9 cellular contexts compared by ENCODE assay signal in the genomic region with DNA sequence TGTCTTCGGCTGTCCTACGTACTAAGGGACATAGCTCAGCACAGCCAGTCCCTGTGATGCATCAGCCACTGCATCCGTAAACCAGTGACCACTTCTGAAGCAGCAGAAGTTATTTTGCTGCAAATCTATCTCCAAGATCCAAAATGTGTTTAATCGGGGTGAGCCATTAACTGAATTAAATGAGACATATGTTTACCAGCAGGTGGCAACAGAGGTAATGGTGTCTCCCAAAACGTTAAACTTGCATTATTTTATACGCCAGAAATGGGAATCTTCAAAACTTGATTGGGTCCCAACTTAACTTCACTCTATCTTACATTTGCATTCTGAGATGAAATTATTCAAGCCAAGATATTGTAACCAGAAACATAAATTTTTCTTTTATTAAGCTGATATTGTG.
DNase-seq lines count a peak whose midpoint lies in the region; ATAC-seq, FAIRE-seq and TF ChIP-seq lines count a peak whose summit lies in the region.
"Had no signal": no experiment of that assay in that cellular context is flagged by ENCODE, and none has a peak within 500 bp of the region (broad histone marks: within the 10 kb centered on the region; RNA-seq: fewer than 3 reads in every experiment).

No MANE protein-coding gene starts in this region.

- H2AFZ ChIP-seq in H1 (ENCODE audit: low read length) = no peak overlapping the region

- no peaks in the 10 kb centered on the region for H3K4me1 Mint-ChIP-seq in activated naive CD4-positive, alpha-beta T cell treated with anti-CD3 and anti-CD28 coated beads, Interleukin-2, amount 10 ng/mL, durations not matched to agents 7 days and 5 days

- H3K14ac ChIP-seq in H1 (ENCODE audit: insufficient read length) = no peak overlapping the region

- H3K23ac ChIP-seq in H1 (ENCODE audit: insufficient read length) = no peak overlapping the region

- no peak overlapping the region for H2AK5ac ChIP-seq in H1 (ENCODE audit: low read depth, low read length)

- H3K27ac Mint-ChIP-seq in activated naive CD4-positive, alpha-beta T cell treated with anti-CD3 and anti-CD28 coated beads, Interleukin-2, amount 10 ng/mL, durations not matched to agents 7 days and 5 days = no peak overlapping the region

- H3K36me3 Mint-ChIP-seq in activated naive CD4-positive, alpha-beta T cell treated with anti-CD3 and anti-CD28 coated beads, Interleukin-2, amount 10 ng/mL, durations not matched to agents 7 days and 5 days = no peaks in the 10 kb centered on the region

- TF ChIP-seq CTCF in GM06990 (IDR thresholded peaks at IDR 0.05; ENCODE audit: insufficient read depth, low read length, poor library complexity, severe bottlenecking) = peak; percentile 45
- TF ChIP-seq CTCF in NB4 (IDR thresholded peaks at IDR 0.05; ENCODE audit: low read depth, low read length) = no peak
- TF ChIP-seq CTCF in H1 (IDR thresholded peaks at IDR 0.05; ENCODE audit: control extremely low read depth in 1 of 3, insufficient read depth in 1 of 3, low read depth in 1 of 3, low read length in 3 of 3) = peak in 2 of 3 experiments; percentile 36 to 49; a peak in 2 of 4 replicates
- peak; percentile 54 to 77 (median 65) for TF ChIP-seq CTCF in prostate gland (IDR thresholded peaks at IDR 0.05)

- no peak overlapping the region for H3K4ac ChIP-seq in H1 (replicated peaks; ENCODE audit: insufficient read length, low read depth, low read length)

- no peak for TF ChIP-seq POLR2A in NB4 (IDR thresholded peaks at IDR 0.05; ENCODE audit: extremely low read depth, insufficient read length)
- TF ChIP-seq POLR2A in H1 (IDR thresholded peaks at IDR 0.05; ENCODE audit: control extremely low read depth in 1 of 2, low read depth in 2 of 2, low read length in 2 of 2) = no peak
- TF ChIP-seq POLR2A in prostate gland (IDR thresholded peaks at IDR 0.05) = no peak

- no peaks in the 10 kb centered on the region; the same call in 1 of the 2 replicates for H3K23me2 ChIP-seq in H1 (ENCODE audit: low read depth, low read length)

- TF ChIP-seq RAD21 in H1 (IDR thresholded peaks at IDR 0.05 in 1 of 2, conservative IDR thresholded peaks at IDR 0.05 in 1 of 2; ENCODE audit: low read depth in 2 of 2, low read length in 2 of 2) = peak; percentile 44 to 64

- DNase-seq in GM06990 (ENCODE audit: extremely low read depth, insufficient read length) = no peak
- peak; percentile 25 for DNase-seq in NB4 (ENCODE audit: low read depth)
- DNase-seq in H1 (ENCODE audit: low read depth in 1 of 2, low spot score in 2 of 2) = no peak
- peak; percentile 7 for DNase-seq in prostate gland (ENCODE audit: low spot score)
- DNase-seq in activated naive CD4-positive, alpha-beta T cell treated with anti-CD3 and anti-CD28 coated beads, Interleukin-2, amount 10 ng/mL, durations not matched to agents 7 days and 5 days = no peak
- DNase-seq in Ammon's horn (ENCODE audit: low spot score) = no peak

- no peak overlapping the region for H3K18ac ChIP-seq in H1 (ENCODE audit: extremely low read depth, low read length)

- H3K27me3 Mint-ChIP-seq in activated naive CD4-positive, alpha-beta T cell treated with anti-CD3 and anti-CD28 coated beads, Interleukin-2, amount 10 ng/mL, durations not matched to agents 7 days and 5 days = peaks cover 3% of the 10 kb centered on the region

- H3K27ac ChIP-seq in H1 (ENCODE audit: low read depth, low read length) (no peak overlapping the region), prostate gland (no peak overlapping the region)
- H3K27ac ChIP-seq: SK-N-MC had no signal

- no peak overlapping the region for H3K56ac ChIP-seq in H1 (replicated peaks; ENCODE audit: insufficient read length, low read depth, low read length)

- no peak overlapping the region for H2BK12ac ChIP-seq in H1 (ENCODE audit: low read depth, low read length)

- H2BK15ac ChIP-seq in H1 (ENCODE audit: low read length) = no peak overlapping the region

- CTCF ChIA-PET in H1 (lab: Charles Lee; ENCODE audit: partially characterized antibody) = interaction anchor here (0.6 to 8.5 kb wide), 29 partner anchors 9 to 160 kb away, joined by 3 to 65 read pairs (median 3); no protein-coding TSS in a partner anchor
- CTCF ChIA-PET in activated naive CD4-positive, alpha-beta T cell treated with anti-CD3 and anti-CD28 coated beads, Interleukin-2, amount 10 ng/mL, durations not matched to agents 7 days and 5 days (lab: Charles Lee) = interaction anchor here (0.9 to 4.6 kb wide), 5 partner anchors 8 to 157 kb away, joined by 3 to 34 read pairs (median 4); no protein-coding TSS in a partner anchor

- no peak for TF ChIP-seq EP300 in H1 (IDR thresholded peaks at IDR 0.05; ENCODE audit: borderline replicate concordance in 1 of 2, low read depth in 2 of 2, low read length in 2 of 2)

- no peak overlapping the region for H4K91ac ChIP-seq in H1 (replicated peaks; ENCODE audit: insufficient read length, low read length)

- no peaks in the 10 kb centered on the region for H4K20me1 ChIP-seq in H1 (replicated peaks in 1 of 2; ENCODE audit: control insufficient read depth in 1 of 2, insufficient read depth in 2 of 2, low read length in 2 of 2)

- no peak overlapping the region for H2BK120ac ChIP-seq in H1 (replicated peaks; ENCODE audit: low read depth, low read length)

- intact Hi-C loops in prostate gland (cut with DNase I) = loop anchor here (2.0 to 10.0 kb wide), 2 partner anchors 151 to 379 kb away; a partner anchor contains a TSS

- no peak overlapping the region for H4K5ac ChIP-seq in H1 (ENCODE audit: insufficient read length, low read depth, low read length)

- no peak overlapping the region for H3K4me3 Mint-ChIP-seq in activated naive CD4-positive, alpha-beta T cell treated with anti-CD3 and anti-CD28 coated beads, Interleukin-2, amount 10 ng/mL, durations not matched to agents 7 days and 5 days

- no peak overlapping the region for H3K4me2 ChIP-seq in H1 (ENCODE audit: insufficient read depth in 1 of 2, low read depth in 2 of 2, low read length in 2 of 2)

- H3K9me3 ChIP-seq in H1 (ENCODE audit: insufficient read depth in 2 of 2, low read depth in 1 of 2, low read length in 1 of 2) (no peaks in the 10 kb centered on the region), prostate gland (no peaks in the 10 kb centered on the region)

- no peaks in the 10 kb centered on the region for H3K79me2 ChIP-seq in H1 (ENCODE audit: control insufficient read depth in 1 of 2, insufficient read depth in 2 of 2, low read length in 2 of 2)

- H2BK20ac ChIP-seq in H1 (ENCODE audit: low read length) = no peak overlapping the region

- H3K4me3 ChIP-seq in GM06990 (replicated peaks; ENCODE audit: low read depth, low read length) (no peak overlapping the region), NB4 (ENCODE audit: low read depth, low read length) (no peak overlapping the region), H1 (ENCODE audit: extremely low read depth in 1 of 4, insufficient read depth in 2 of 4, low read depth in 3 of 4, low read length in 4 of 4) (no peak overlapping the region; a peak in 1 of 8 replicates), prostate gland (no peak overlapping the region)
- H3K4me3 ChIP-seq: SK-N-MC had no signal

- FAIRE-seq in H1 (lab: Jason Lieb, UNC) = peak; percentile 19

- no peaks in the 10 kb centered on the region for H3K79me1 ChIP-seq in H1 (ENCODE audit: low read depth, low read length)

- H3K27me3 ChIP-seq in GM06990 (replicated peaks; ENCODE audit: control insufficient read depth, insufficient read depth, low read length) (no peaks in the 10 kb centered on the region), H1 (replicated peaks in 1 of 4; ENCODE audit: control insufficient read depth in 3 of 4, extremely low read depth in 1 of 4, insufficient read depth in 3 of 4, low read length in 3 of 4) (no peaks in the 10 kb centered on the region), prostate gland (replicated peaks; ENCODE audit: insufficient read depth) (no peaks in the 10 kb centered on the region)

- H3K9me3 Mint-ChIP-seq in activated naive CD4-positive, alpha-beta T cell treated with anti-CD3 and anti-CD28 coated beads, Interleukin-2, amount 10 ng/mL, durations not matched to agents 7 days and 5 days = no peaks in the 10 kb centered on the region

- no peak overlapping the region for H2BK5ac ChIP-seq in H1 (ENCODE audit: low read depth, low read length)

- no peak overlapping the region for H4K8ac ChIP-seq in H1 (ENCODE audit: extremely low read depth, insufficient read depth, low read length)

- ATAC-seq in GM21367 (IDR thresholded peaks at IDR 0.05; ENCODE audit: unreplicated experiment) (no peak), HG03097 (IDR thresholded peaks at IDR 0.05; ENCODE audit: low FRiP score, unreplicated experiment) (no peak)

- no peak overlapping the region for H3K9ac ChIP-seq in H1 (replicated peaks in 1 of 4; ENCODE audit: extremely low read depth in 1 of 4, low read depth in 3 of 4, low read length in 3 of 4)

- H3K36me3 ChIP-seq in GM06990 (ENCODE audit: control insufficient read depth, insufficient read depth, low read length) = no peaks in the 10 kb centered on the region
- no peaks in the 10 kb centered on the region for H3K36me3 ChIP-seq in H1 (ENCODE audit: control insufficient read depth in 2 of 4, insufficient read depth in 4 of 4, low read length in 3 of 4)
- no peaks in the 10 kb centered on the region for H3K36me3 ChIP-seq in prostate gland

- WGBS in H1 (ENCODE audit: extremely low coverage in 1 of 2, insufficient coverage in 1 of 2, insufficient read length in 1 of 2, insufficient replicate concordance in 2 of 2, low coverage in 1 of 2, low lambda C conversion rate in 2 of 2, missing lambda C conversion rate in 1 of 2), 2 experiments = 73% methylated on average over 6 of the region's 6 CpGs; no CpG with 5 or more reads in 1 of the 2 experiments
- WGBS in prostate gland = 23% methylated on average over 6 of the region's 6 CpGs

- POLR2A ChIA-PET in H1 (lab: Charles Lee; ENCODE audit: partially characterized antibody) = no interaction called here

- peaks cover 0 to 4% (median 1%) of the 10 kb centered on the region in 4 experiments; a peak in 3 of 7 replicates for H3K4me1 ChIP-seq in H1 (replicated peaks in 1 of 4; ENCODE audit: control insufficient read depth in 3 of 4, insufficient read depth in 4 of 4, low read length in 3 of 4)
- no peaks in the 10 kb centered on the region for H3K4me1 ChIP-seq in prostate gland (replicated peaks)

TF ChIP-seq in H1, 55 proteins besides CTCF, POLR2A, EP300 and RAD21 (continues in another document):
- TF ChIP-seq SIRT6 (IDR thresholded peaks at IDR 0.05; ENCODE audit: low read length) (no peak), CBX8 (IDR thresholded peaks at IDR 0.05; ENCODE audit: borderline replicate concordance, low read depth, low read length) (no peak), PHF8 (conservative IDR thresholded peaks at IDR 0.05; ENCODE audit: low read depth, low read length) (no peak), CHD1 (IDR thresholded peaks at IDR 0.05; ENCODE audit: low read depth, low read length) (no peak), CTBP2 (IDR thresholded peaks at IDR 0.05; ENCODE audit: borderline replicate concordance, insufficient read depth, insufficient read length, low read length) (no peak), TCF12 (IDR thresholded peaks at IDR 0.05; ENCODE audit: low read depth, low read length) (no peak), ZNF274 (IDR thresholded peaks at IDR 0.05; ENCODE audit: borderline replicate concordance, extremely low read depth, low read length) (no peak)
- TF ChIP-seq, protein P1, sequence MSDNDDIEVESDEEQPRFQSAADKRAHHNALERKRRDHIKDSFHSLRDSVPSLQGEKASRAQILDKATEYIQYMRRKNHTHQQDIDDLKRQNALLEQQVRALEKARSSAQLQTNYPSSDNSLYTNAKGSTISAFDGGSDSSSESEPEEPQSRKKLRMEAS (IDR thresholded peaks at IDR 0.05) = no peak

Comparison
In these comparisons a context has a peak if more than half of its experiments do, and no peak if none do; other contexts are left out.
1. DNase-seq: peak in NB4 (single experiment) and prostate gland (single experiment); none in GM06990 (single experiment), H1 (0 of 2), activated naive CD4-positive, alpha-beta T cell treated with anti-CD3 and anti-CD28 coated beads, Interleukin-2, amount 10 ng/mL, durations not matched to agents 7 days and 5 days (single experiment) and Ammon's horn (single experiment).